Comparison of ENCODE assay signal across 1 cellular context in genomic region chr20:5625037-5625722, GRCh38.
TF ChIP-seq lines count a peak whose summit lies in the region.

No MANE protein-coding gene starts in this region.

TF ChIP-seq in K562, 482 proteins besides CTCF, POLR2A, EP300 and RAD21 (continued from another document):
- TF ChIP-seq HMBOX1 (IDR thresholded peaks at IDR 0.05) (peak; percentile 71; the same call in 1 of the 2 replicates), CREB3 (tag; conservative IDR thresholded peaks at IDR 0.05; ENCODE audit: low read depth) (0 out of 2 replicates have a peak, but pooled peaks have one; percentile 52), ARID1B (IDR thresholded peaks at IDR 0.05) (peak; percentile 33; the same call in 1 of the 2 replicates), PTRF (tag; IDR thresholded peaks at IDR 0.05) (0 out of 2 replicates have a peak, but pooled peaks have one; percentile 50), ETV5 (CRISPR knock-in tag; IDR thresholded peaks at IDR 0.05; ENCODE audit: low read depth) (0 out of 2 replicates have a peak, but pooled peaks have one; percentile 30), MEF2D (tag; conservative IDR thresholded peaks at IDR 0.05; ENCODE audit: low read depth) (peak; percentile 48; the same call in 1 of the 2 replicates), RCOR1 (IDR thresholded peaks at IDR 0.05; ENCODE audit: borderline replicate concordance in 1 of 2, low read depth in 2 of 2, low read length in 2 of 2) (peak in 1 of 2 experiments; percentile 12; a peak in 1 of 4 replicates), DDX20 (tag; IDR thresholded peaks at IDR 0.05; ENCODE audit: low read depth) (peak; percentile 49; the same call in 1 of the 2 replicates), FOSL1 (tag; conservative IDR thresholded peaks at IDR 0.05) (peak; percentile 23; the same call in 1 of the 2 replicates)
- TF ChIP-seq, protein P1, sequence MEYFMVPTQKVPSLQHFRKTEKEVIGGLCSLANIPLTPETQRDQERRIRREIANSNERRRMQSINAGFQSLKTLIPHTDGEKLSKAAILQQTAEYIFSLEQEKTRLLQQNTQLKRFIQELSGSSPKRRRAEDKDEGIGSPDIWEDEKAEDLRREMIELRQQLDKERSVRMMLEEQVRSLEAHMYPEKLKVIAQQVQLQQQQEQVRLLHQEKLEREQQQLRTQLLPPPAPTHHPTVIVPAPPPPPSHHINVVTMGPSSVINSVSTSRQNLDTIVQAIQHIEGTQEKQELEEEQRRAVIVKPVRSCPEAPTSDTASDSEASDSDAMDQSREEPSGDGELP (CRISPR knock-in tag; IDR thresholded peaks at IDR 0.05; ENCODE audit: borderline replicate concordance): 0 out of 2 replicates have a peak, but pooled peaks have one; percentile 41
